In the genomic region with DNA sequence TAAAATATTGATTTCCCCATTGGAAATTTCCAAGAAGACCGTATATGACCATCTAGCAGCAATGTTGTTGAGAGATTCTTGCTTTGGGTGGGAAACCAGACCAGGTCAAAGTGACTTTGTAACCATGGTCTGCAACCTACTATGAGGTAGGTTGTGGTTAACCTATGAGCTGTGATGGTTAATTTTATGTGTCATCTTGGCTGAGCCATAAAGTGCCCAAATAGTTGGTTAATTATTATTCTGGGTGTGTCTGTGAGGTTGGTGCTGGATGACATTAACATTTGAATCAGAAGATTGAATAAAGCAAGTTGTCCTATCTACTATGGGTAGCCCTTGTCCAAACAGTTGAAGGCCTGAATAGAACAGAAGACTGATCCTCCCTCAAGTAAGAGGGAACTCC, we compare ENCODE assay signal across 9 cellular contexts. TPM values are rescaled to one million over a fixed set of nuclear protein-coding genes. Genes with fewer than 3 reads are reported as not detected.
DNase-seq lines count a peak whose midpoint lies in the region; ATAC-seq and TF ChIP-seq lines count a peak whose summit lies in the region.
"Had no signal": no experiment of that assay in that cellular context is flagged by ENCODE, and none has a peak within 500 bp of the region (broad histone marks: within the 10 kb centered on the region; RNA-seq: fewer than 3 reads in every experiment).

No MANE protein-coding gene starts in this region.

- in situ Hi-C loops in mammary epithelial cell (cut with MboI; ENCODE audit: low sequenced_read_pairs in 2 of 2), result no loop called here

- H3K9ac ChIP-seq in mammary epithelial cell (ENCODE audit: insufficient read depth, low read length), result no peak overlapping the region

- no peak for TF ChIP-seq EP300 in sigmoid colon (IDR thresholded peaks at IDR 0.05)
- no peak for TF ChIP-seq EP300 in suprapubic skin (IDR thresholded peaks at IDR 0.05)

- H4K20me1 ChIP-seq in mammary epithelial cell (ENCODE audit: insufficient read depth, low read length), result no peaks in the 10 kb centered on the region

- 0% methylated on average over 1 of the region's 1 CpG for WGBS in mammary epithelial cell (ENCODE audit: low coverage, missing lambda C conversion rate)
- 84 to 90% methylated on average over 1 of the region's 1 CpG for WGBS in esophagus, 2 donors
- 81 to 97% methylated on average over 1 of the region's 1 CpG for WGBS in sigmoid colon, 2 donors
- 96% methylated on average over 1 of the region's 1 CpG for WGBS in suprapubic skin

- H3K27ac ChIP-seq in mammary epithelial cell (ENCODE audit: insufficient read depth, low read depth, low read length) (peak overlapping the region; percentile 80), breast epithelium (no peak overlapping the region), esophagus (ENCODE audit: low read depth in 2 of 2, low read length in 1 of 2) (peak overlapping the region; percentile 80 to 83), sigmoid colon (no peak overlapping the region), suprapubic skin (no peak overlapping the region), coronary artery (no peak overlapping the region)

- no peaks in the 10 kb centered on the region for H3K79me2 ChIP-seq in mammary epithelial cell (ENCODE audit: insufficient read depth, low read length)

- H3K27me3 ChIP-seq in mammary epithelial cell (ENCODE audit: insufficient read depth, low read length) (no peaks in the 10 kb centered on the region), breast epithelium (no peaks in the 10 kb centered on the region), esophagus (ENCODE audit: control insufficient read depth in 1 of 2, insufficient read depth in 2 of 2, low read length in 2 of 2) (no peaks in the 10 kb centered on the region), sigmoid colon (peaks cover 0 to 25% (median 0%) of the 10 kb centered on the region in 3 donors), suprapubic skin (no peaks in the 10 kb centered on the region)

- ATAC-seq in HG03432 (IDR thresholded peaks at IDR 0.05; ENCODE audit: unreplicated experiment), result peak; percentile 59
- ATAC-seq in GM21447 (IDR thresholded peaks at IDR 0.05; ENCODE audit: unreplicated experiment), result no peak

- TF ChIP-seq CTCF in mammary epithelial cell (conservative IDR thresholded peaks at IDR 0.05 in 1 of 2, IDR thresholded peaks at IDR 0.05 in 1 of 2; ENCODE audit: extremely low read depth in 1 of 2, insufficient read depth in 1 of 2, low read depth in 1 of 2, low read length in 2 of 2), result no peak
- TF ChIP-seq CTCF in breast epithelium (IDR thresholded peaks at IDR 0.05), result no peak
- TF ChIP-seq CTCF in sigmoid colon (IDR thresholded peaks at IDR 0.05), result no peak
- TF ChIP-seq CTCF in suprapubic skin (IDR thresholded peaks at IDR 0.05), result no peak
- no peak for TF ChIP-seq CTCF in coronary artery (IDR thresholded peaks at IDR 0.05)

- CTCF ChIA-PET in mammary epithelial cell (lab: Charles Lee; ENCODE audit: low non-redundant PET), result no interaction called here

- TF ChIP-seq POLR2A in breast epithelium (IDR thresholded peaks at IDR 0.05), result no peak
- no peak for TF ChIP-seq POLR2A in sigmoid colon (IDR thresholded peaks at IDR 0.05)
- no peak for TF ChIP-seq POLR2A in suprapubic skin (IDR thresholded peaks at IDR 0.05)

- dilution Hi-C loops in mammary epithelial cell (cut with HindIII; ENCODE audit: low sequenced_read_pairs), result no loop called here

- intact Hi-C loops in mammary epithelial cell (cut with micrococcal nuclease), result no loop called here
- intact Hi-C loops in breast epithelium (cut with DNase I; ENCODE audit: low total_unique reads), result no loop called here
- intact Hi-C loops in sigmoid colon (cut with DNase I), result no loop called here

- DNase-seq in mammary epithelial cell (peak; percentile 88), breast epithelium (ENCODE audit: low spot score in 2 of 2) (no peak), sigmoid colon (no peak), suprapubic skin (ENCODE audit: low spot score in 2 of 2) (no peak), coronary artery (ENCODE audit: low spot score) (no peak)
- DNase-seq: GOT3 had no signal

- H2AFZ ChIP-seq in mammary epithelial cell (ENCODE audit: low read depth, low read length), result peak overlapping the region; percentile 19

- H3K9me3 ChIP-seq in mammary epithelial cell (replicated peaks; ENCODE audit: insufficient read depth, low read length) (no peaks in the 10 kb centered on the region), breast epithelium (no peaks in the 10 kb centered on the region), esophagus (ENCODE audit: control insufficient read depth in 2 of 2, insufficient read depth in 1 of 2, low read depth in 1 of 2, low read length in 1 of 2) (no peaks in the 10 kb centered on the region), sigmoid colon (no peaks in the 10 kb centered on the region), suprapubic skin (no peaks in the 10 kb centered on the region)

- BruUV-seq in mammary epithelial cell (replicated peaks; lab: Mats Ljungman, UMichigan), result no TSS peak

- peak overlapping the region; percentile 27 for H3K4me2 ChIP-seq in mammary epithelial cell (ENCODE audit: insufficient read depth, low read depth, low read length)

- no peak overlapping the region for H3K4me3 ChIP-seq in mammary epithelial cell (replicated peaks in 1 of 3; ENCODE audit: insufficient read depth in 1 of 3, low read depth in 2 of 3, low read length in 3 of 3)
- no peak overlapping the region for H3K4me3 ChIP-seq in breast epithelium
- no peak overlapping the region for H3K4me3 ChIP-seq in esophagus (ENCODE audit: low read depth in 1 of 2, low read length in 2 of 2)
- H3K4me3 ChIP-seq in sigmoid colon, result no peak overlapping the region
- no peak overlapping the region for H3K4me3 ChIP-seq in suprapubic skin
- no peak overlapping the region for H3K4me3 ChIP-seq in coronary artery

- H3K4me1 ChIP-seq in mammary epithelial cell (ENCODE audit: insufficient read depth, low read length) (peaks cover 51% of the 10 kb centered on the region), breast epithelium (no peaks in the 10 kb centered on the region), esophagus (ENCODE audit: control insufficient read depth in 2 of 2, insufficient read depth in 2 of 2, low read length in 1 of 2) (peaks cover 0 to 3% of the 10 kb centered on the region in 2 donors), sigmoid colon (peaks cover 0 to 7% (median 0%) of the 10 kb centered on the region in 4 donors), suprapubic skin (peaks cover 11% of the 10 kb centered on the region)

- H3K36me3 ChIP-seq in mammary epithelial cell (ENCODE audit: insufficient read depth, low read length) (no peaks in the 10 kb centered on the region), breast epithelium (no peaks in the 10 kb centered on the region), esophagus (ENCODE audit: control insufficient read depth in 2 of 2, insufficient read depth in 2 of 2, low read length in 1 of 2) (no peaks in the 10 kb centered on the region), sigmoid colon (no peaks in the 10 kb centered on the region), suprapubic skin (no peaks in the 10 kb centered on the region)

RNA-seq across cellular contexts. Expression of gene RALA, which starts 18.3 kb away (rescaled TPM):
- total RNA-seq in mammary epithelial cell (10 to 100 TPM; 15.2 to 51.7 TPM), breast epithelium (10 to 100 TPM; 16.7 to 25.0 (median 18.7) TPM), sigmoid colon (10 to 100 TPM; 11.5 to 19.6 (median 15.5) TPM), suprapubic skin (10 to 100 TPM; 15.5 to 24.1 (median 15.9) TPM)
- polyA plus RNA-seq in mammary epithelial cell (25.5 TPM), esophagus (10 to 100 TPM; 52.4 to 71.2 TPM), sigmoid colon (10 to 100 TPM; 42.2 to 68.0 (median 47.4) TPM)
- 39.3 TPM for polyA minus RNA-seq in mammary epithelial cell

RNA-seq across cellular contexts. Expression of gene YAE1, which starts 38.9 kb away (rescaled TPM):
- total RNA-seq in mammary epithelial cell, result 10 to 100 TPM; 22.7 to 23.1 TPM
- polyA plus RNA-seq in mammary epithelial cell, result 19.6 TPM
- not detected for polyA minus RNA-seq in mammary epithelial cell
- 10 to 100 TPM; 14.4 to 34.7 (median 24.6) TPM for total RNA-seq in breast epithelium
- 10 to 100 TPM; 20.8 to 30.2 TPM for polyA plus RNA-seq in esophagus
- 10 to 100 TPM; 16.3 to 33.2 (median 22.6) TPM for total RNA-seq in sigmoid colon
- 10 to 100 TPM; 22.1 to 52.0 (median 50.5) TPM for polyA plus RNA-seq in sigmoid colon
- total RNA-seq in suprapubic skin, result 10 to 100 TPM; 13.3 to 15.9 (median 14.3) TPM

Comparison
In these comparisons a context has a peak if more than half of its experiments do, and no peak if none do; other contexts are left out.
1. H3K27ac ChIP-seq: peak in mammary epithelial cell (single experiment) and esophagus (2 of 2); none in breast epithelium (0 of 2), sigmoid colon (0 of 4), suprapubic skin (single experiment) and coronary artery (0 of 2).